Comparison of ENCODE assay signal across 8 cellular contexts in the genomic region with DNA sequence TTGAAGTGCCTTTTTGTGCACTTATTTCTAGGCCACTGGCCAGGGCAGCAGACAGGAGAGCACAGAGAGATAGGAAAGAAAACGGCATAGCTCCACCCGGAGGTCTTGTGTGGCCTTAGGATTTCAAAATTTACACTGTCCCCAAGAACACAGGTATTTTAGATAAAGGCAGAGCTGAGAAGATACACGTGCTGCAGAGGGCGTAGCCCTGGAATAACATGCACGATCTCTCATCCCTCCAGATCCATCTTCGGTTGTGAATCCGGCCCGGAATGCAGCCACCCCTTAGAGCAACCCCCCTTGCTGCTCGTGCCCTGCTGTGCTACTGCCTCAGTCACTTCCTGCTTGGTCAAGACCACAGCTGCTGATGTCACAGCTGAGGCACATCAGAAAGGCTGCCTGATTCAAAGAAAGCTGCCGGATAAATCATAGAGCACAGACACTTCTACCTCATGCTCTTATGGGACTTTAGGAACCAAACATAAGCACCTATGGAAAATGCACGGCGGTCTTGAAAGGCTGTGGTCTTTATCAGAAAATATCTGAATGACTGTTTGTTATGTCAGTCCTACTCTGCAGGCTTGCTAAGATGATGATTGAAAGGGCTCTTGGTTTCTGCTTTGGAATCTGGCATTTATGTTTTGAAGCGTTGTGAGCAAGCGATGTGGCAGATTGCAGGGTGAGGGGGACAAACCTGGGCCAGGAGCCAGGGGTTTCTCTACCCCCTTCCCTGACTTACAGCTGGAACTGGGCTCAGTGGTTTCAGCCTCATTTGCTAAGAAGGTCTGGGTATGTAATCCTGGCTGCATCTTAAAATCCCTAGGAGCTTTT.
DNase-seq lines count a peak whose midpoint lies in the region; ATAC-seq and TF ChIP-seq lines count a peak whose summit lies in the region.

No MANE protein-coding gene starts in this region.

- no peak overlapping the region for H3K4me2 ChIP-seq in DND-41 (ENCODE audit: insufficient read depth, low read length)

- peak overlapping the region; percentile 48 for H3K4me3 Mint-ChIP-seq in activated CD8-positive, alpha-beta T cell treated with anti-CD3 and anti-CD28 coated beads, Interleukin-2, amount 10 ng/mL, durations not matched to agents 7 days and 5 days

- no peak for TF ChIP-seq CTCF in DND-41 (IDR thresholded peaks at IDR 0.05; ENCODE audit: borderline replicate concordance, extremely low read depth, low read length, poor library complexity, severe bottlenecking)

- H3K36me3 ChIP-seq in DND-41 (ENCODE audit: insufficient read depth, low read length) = peaks cover 72% of the 10 kb centered on the region
- H3K36me3 ChIP-seq in stomach smooth muscle (ENCODE audit: control insufficient read depth in 2 of 2, insufficient read depth in 2 of 2, low read length in 2 of 2) = peaks cover 46 to 49% of the 10 kb centered on the region in 2 donors

- peaks cover 6% of the 10 kb centered on the region for H3K9me3 Mint-ChIP-seq in activated CD8-positive, alpha-beta T cell treated with anti-CD3 and anti-CD28 coated beads, Interleukin-2, amount 10 ng/mL, durations not matched to agents 7 days and 5 days (ENCODE audit: insufficient read depth)

- CTCF ChIA-PET in activated CD8-positive, alpha-beta T cell treated with anti-CD3 and anti-CD28 coated beads, Interleukin-2, amount 10 ng/mL, durations not matched to agents 7 days and 5 days (lab: Charles Lee) = interaction anchor here (0.7 to 3.1 kb wide), 13 partner anchors 9 to 108 kb away, joined by 3 to 33 read pairs (median 6); no protein-coding TSS in a partner anchor

- H3K4me1 Mint-ChIP-seq in activated CD8-positive, alpha-beta T cell treated with anti-CD3 and anti-CD28 coated beads, Interleukin-2, amount 10 ng/mL, durations not matched to agents 7 days and 5 days (ENCODE audit: low read depth) = peaks cover 69% of the 10 kb centered on the region

- H3K4me1 ChIP-seq in DND-41 (ENCODE audit: insufficient read depth, low read length) = 0 out of 2 replicates have a peak, but pooled peaks cover 3% of the 10 kb centered on the region
- peaks cover 55% of the 10 kb centered on the region for H3K4me1 ChIP-seq in stomach smooth muscle (ENCODE audit: control insufficient read depth, insufficient read depth, low read length)

- H3K27ac ChIP-seq in DND-41 (ENCODE audit: low read length) = no peak overlapping the region
- H3K27ac ChIP-seq in stomach smooth muscle (ENCODE audit: low read length) = peak overlapping the region; percentile 60

- H3K27me3 Mint-ChIP-seq in activated CD8-positive, alpha-beta T cell treated with anti-CD3 and anti-CD28 coated beads, Interleukin-2, amount 10 ng/mL, durations not matched to agents 7 days and 5 days (ENCODE audit: low read depth) = no peaks in the 10 kb centered on the region

- H3K27ac Mint-ChIP-seq in activated CD8-positive, alpha-beta T cell treated with anti-CD3 and anti-CD28 coated beads, Interleukin-2, amount 10 ng/mL, durations not matched to agents 7 days and 5 days = peak overlapping the region; percentile 84

- no peaks in the 10 kb centered on the region for H4K20me1 ChIP-seq in DND-41 (ENCODE audit: insufficient read depth, low read length)

- no peaks in the 10 kb centered on the region for H3K79me2 ChIP-seq in DND-41 (ENCODE audit: insufficient read depth, low read length)

- H3K4me3 ChIP-seq in DND-41 (ENCODE audit: low read depth in 1 of 2, low read length in 2 of 2) (no peak overlapping the region), stomach smooth muscle (ENCODE audit: low read length in 2 of 2) (no peak overlapping the region)

- H2AFZ ChIP-seq in DND-41 (ENCODE audit: low read depth, low read length) = no peak overlapping the region

- H3K9ac ChIP-seq in DND-41 (ENCODE audit: low read depth, low read length) (no peak overlapping the region), stomach smooth muscle (ENCODE audit: low read length in 2 of 2) (peak overlapping the region in 1 of 2 donors; percentile 67)

- DNase-seq in DND-41 (no peak), iPS DF 19.7 (ENCODE audit: low read depth, low spot score) (peak; percentile 33), NCI-H2171 treated with DMSO at 0.1 percent for 48 hours (lab: John Stamatoyannopoulos, UW) (no peak)
- DNase-seq in activated CD8-positive, alpha-beta T cell treated with anti-CD3 and anti-CD28 coated beads, Interleukin-2, amount 10 ng/mL, durations not matched to agents 7 days and 5 days = peak; percentile 74
- DNase-seq in effector CD8-positive, alpha-beta T cell (lab: John Stamatoyannopoulos, UW) = no peak

- peaks cover 36% of the 10 kb centered on the region for H3K36me3 Mint-ChIP-seq in activated CD8-positive, alpha-beta T cell treated with anti-CD3 and anti-CD28 coated beads, Interleukin-2, amount 10 ng/mL, durations not matched to agents 7 days and 5 days (ENCODE audit: low read depth)

- ATAC-seq in DND-41 (ENCODE audit: insufficient read depth, low read depth) (peak; percentile 75), HG02798 (IDR thresholded peaks at IDR 0.05; ENCODE audit: poor library complexity, unreplicated experiment) (peak; percentile 40), GM19463 (IDR thresholded peaks at IDR 0.05; ENCODE audit: unreplicated experiment) (no peak)
- ATAC-seq in activated CD8-positive, alpha-beta T cell treated with anti-CD3 and anti-CD28 coated beads, Interleukin-2, amount 10 ng/mL, durations not matched to agents 7 days and 5 days = peak; percentile 90

- H3K27me3 ChIP-seq in DND-41 (ENCODE audit: insufficient read depth, low read length, poor library complexity) (no peaks in the 10 kb centered on the region), stomach smooth muscle (ENCODE audit: control insufficient read depth in 1 of 2, insufficient read depth in 2 of 2, low read length in 2 of 2) (no peaks in the 10 kb centered on the region)

- POLR2A ChIA-PET in activated CD8-positive, alpha-beta T cell treated with anti-CD3 and anti-CD28 coated beads, Interleukin-2, amount 10 ng/mL, durations not matched to agents 7 days and 5 days (lab: Charles Lee) = interaction anchor here (0.6 kb wide), 1 partner anchor 27 kb away, joined by 4 read pairs; no protein-coding TSS in a partner anchor

- H3K9me3 ChIP-seq in DND-41 (ENCODE audit: insufficient read depth, low read length, severe bottlenecking) (no peaks in the 10 kb centered on the region), stomach smooth muscle (ENCODE audit: control insufficient read depth in 2 of 2, low read length in 2 of 2) (no peaks in the 10 kb centered on the region)

Comparison
In these comparisons a context has a peak if more than half of its experiments do, and no peak if none do; other contexts are left out.
1. DNase-seq: peak in activated CD8-positive, alpha-beta T cell treated with anti-CD3 and anti-CD28 coated beads, Interleukin-2, amount 10 ng/mL, durations not matched to agents 7 days and 5 days (single experiment) and iPS DF 19.7 (single experiment); none in DND-41 (single experiment), NCI-H2171 treated with DMSO at 0.1 percent for 48 hours (single experiment) and effector CD8-positive, alpha-beta T cell (single experiment).